ENCODE assay signal across 16 cellular contexts in the genomic region with DNA sequence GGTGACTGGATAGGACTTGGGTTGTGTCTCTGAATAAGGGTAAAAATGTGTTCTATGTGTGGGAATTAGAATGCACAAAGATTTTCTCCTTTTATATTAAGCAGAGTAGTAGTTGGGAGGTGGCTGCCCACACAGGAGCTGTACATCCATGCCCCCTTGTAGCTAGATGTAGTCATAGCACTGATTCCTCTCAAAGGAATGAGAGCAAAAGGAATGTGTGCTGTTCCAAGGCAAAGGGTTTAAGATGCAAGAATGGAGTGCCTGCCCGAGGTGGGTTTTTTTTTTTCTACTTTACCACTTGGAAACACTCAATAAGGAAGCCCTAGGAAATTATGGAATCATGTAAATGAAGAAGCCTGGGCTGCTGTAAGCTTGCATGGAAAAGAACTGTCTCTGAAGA.
DNase-seq lines count a peak whose midpoint lies in the region; ATAC-seq and TF ChIP-seq lines count a peak whose summit lies in the region.
"Had no signal": no experiment of that assay in that cellular context is flagged by ENCODE, and none has a peak within 500 bp of the region (broad histone marks: within the 10 kb centered on the region; RNA-seq: fewer than 3 reads in every experiment).

No MANE protein-coding gene starts in this region.

- H3K4me1 Mint-ChIP-seq in natural killer cell treated with Interleukin-12 subunit alpha and Interleukin-12 subunit beta and Interleukin-15 and Interleukin-18, amount 100 ng/mL, for 72 hours (ENCODE audit: low read depth in 2 of 2), result no peaks in the 10 kb centered on the region
- H3K4me1 Mint-ChIP-seq: IgD-negative memory B cell had no signal

- no peaks in the 10 kb centered on the region for H3K27me3 Mint-ChIP-seq in natural killer cell treated with Interleukin-12 subunit alpha and Interleukin-12 subunit beta and Interleukin-15 and Interleukin-18, amount 100 ng/mL, for 72 hours
- H3K27me3 Mint-ChIP-seq: IgD-negative memory B cell had no signal

- TF ChIP-seq CTCF in AG04450 (IDR thresholded peaks at IDR 0.05; ENCODE audit: low read depth, low read length), result peak; percentile 33; the same call in 1 of the 2 replicates
- TF ChIP-seq CTCF in KMS-11 (conservative IDR thresholded peaks at IDR 0.05; ENCODE audit: low read depth, low read length), result no peak
- peak; percentile 50 for TF ChIP-seq CTCF in brain microvascular endothelial cell (IDR thresholded peaks at IDR 0.05; ENCODE audit: low read depth, low read length, missing control alignments)
- TF ChIP-seq CTCF in kidney epithelial cell (IDR thresholded peaks at IDR 0.05; ENCODE audit: insufficient read depth, low read length, poor library complexity, severe bottlenecking), result peak; percentile 37

- H3K27me3 ChIP-seq in AG04450 (ENCODE audit: control insufficient read depth, insufficient read depth, low read length) (no peaks in the 10 kb centered on the region), KMS-11 (ENCODE audit: insufficient read depth, low read depth) (no peaks in the 10 kb centered on the region), brain microvascular endothelial cell (replicated peaks) (no peaks in the 10 kb centered on the region), kidney epithelial cell (ENCODE audit: control insufficient read depth, insufficient read depth, low read length) (no peaks in the 10 kb centered on the region), right cardiac atrium (ENCODE audit: control insufficient read depth, insufficient read depth) (no peaks in the 10 kb centered on the region)
- H3K27me3 ChIP-seq: esophagus muscularis mucosa, tibial nerve had no signal

- H3K4me3 Mint-ChIP-seq in natural killer cell treated with Interleukin-12 subunit alpha and Interleukin-12 subunit beta and Interleukin-15 and Interleukin-18, amount 100 ng/mL, for 72 hours, result no peak overlapping the region
- H3K4me3 Mint-ChIP-seq: activated CD8-positive, alpha-beta T cell treated with anti-CD3 and anti-CD28 coated beads, Interleukin-2, amount 10 ng/mL, durations not matched to agents 7 days and 5 days; IgD-negative memory B cell had no signal

- H3K79me2 ChIP-seq in KMS-11 (ENCODE audit: insufficient read depth, low read depth), result no peaks in the 10 kb centered on the region

- H3K36me3 Mint-ChIP-seq in natural killer cell treated with Interleukin-12 subunit alpha and Interleukin-12 subunit beta and Interleukin-15 and Interleukin-18, amount 100 ng/mL, for 72 hours, result no peaks in the 10 kb centered on the region
- H3K36me3 Mint-ChIP-seq: IgD-negative memory B cell had no signal

- intact Hi-C loops in right cardiac atrium (cut with DNase I), result no loop called here

- no peaks in the 10 kb centered on the region for H4K20me1 ChIP-seq in KMS-11 (ENCODE audit: insufficient read depth)

- peaks cover 32% of the 10 kb centered on the region for H3K4me1 ChIP-seq in KMS-11 (ENCODE audit: low read depth, poor library complexity, severe bottlenecking)
- H3K4me1 ChIP-seq in right cardiac atrium (ENCODE audit: control insufficient read depth, insufficient read depth, low read length), result no peaks in the 10 kb centered on the region
- H3K4me1 ChIP-seq: esophagus muscularis mucosa, tibial nerve had no signal

- CTCF ChIA-PET in AG04450 (lab: Charles Lee), result interaction anchor here (0.6 to 1.4 kb wide), 5 partner anchors 82 to 756 kb away, joined by 3 to 4 read pairs (median 3); no protein-coding TSS in a partner anchor

- H3K9me3 ChIP-seq in AG04450 (ENCODE audit: control insufficient read depth, insufficient read depth, low read length) (no peaks in the 10 kb centered on the region), right cardiac atrium (ENCODE audit: control insufficient read depth, low read length) (no peaks in the 10 kb centered on the region)
- H3K9me3 ChIP-seq: esophagus muscularis mucosa, tibial nerve had no signal

- peak overlapping the region; percentile 77 for H3K4me2 ChIP-seq in KMS-11

- H3K27ac ChIP-seq in AG04450 (ENCODE audit: low read depth, low read length) (peak overlapping the region; percentile 71), KMS-11 (peak overlapping the region; percentile 82), brain microvascular endothelial cell (peak overlapping the region; percentile 99), right cardiac atrium (ENCODE audit: low read length) (no peak overlapping the region)
- H3K27ac ChIP-seq: esophagus muscularis mucosa, tibial nerve had no signal

- H2AFZ ChIP-seq in KMS-11 (ENCODE audit: low read depth), result peak overlapping the region; percentile 94

- in situ Hi-C loops in brain microvascular endothelial cell (cut with HindIII; ENCODE audit: low pct_ligation_motif_present, low sequenced_read_pairs), result no loop called here

- peaks cover 2% of the 10 kb centered on the region for H3K9me3 Mint-ChIP-seq in natural killer cell treated with Interleukin-12 subunit alpha and Interleukin-12 subunit beta and Interleukin-15 and Interleukin-18, amount 100 ng/mL, for 72 hours

- peak; percentile 61 for DNase-seq in AG04450 (ENCODE audit: low read depth, low spot score)
- peak; percentile 77 for DNase-seq in brain microvascular endothelial cell
- peak; percentile 52 for DNase-seq in kidney epithelial cell (ENCODE audit: low read depth)
- no peak for DNase-seq in right cardiac atrium
- DNase-seq in natural killer cell treated with Interleukin-12 subunit alpha and Interleukin-12 subunit beta and Interleukin-15 and Interleukin-18, amount 100 ng/mL, for 72 hours (ENCODE audit: low spot score), result no peak
- DNase-seq in pons (ENCODE audit: low spot score), result no peak
- DNase-seq in NCI-H774 (lab: John Stamatoyannopoulos, UW), result no peak
- DNase-seq: activated CD8-positive, alpha-beta T cell treated with anti-CD3 and anti-CD28 coated beads, Interleukin-2, amount 10 ng/mL, durations not matched to agents 7 days and 5 days; activated gamma-delta T cell treated with Interleukin-2 at 50 U/mL for 16 hours; cerebellar nuclear complex; NCI-H446 had no signal

- H3K27ac Mint-ChIP-seq in natural killer cell treated with Interleukin-12 subunit alpha and Interleukin-12 subunit beta and Interleukin-15 and Interleukin-18, amount 100 ng/mL, for 72 hours, result no peak overlapping the region
- H3K27ac Mint-ChIP-seq: activated CD8-positive, alpha-beta T cell treated with anti-CD3 and anti-CD28 coated beads, Interleukin-2, amount 10 ng/mL, durations not matched to agents 7 days and 5 days; IgD-negative memory B cell had no signal

- POLR2A ChIA-PET in AG04450 (lab: Yijun Ruan, JAX), result interaction anchor here (0.7 to 1.4 kb wide), 4 partner anchors 9 to 247 kb away, joined by 3 to 7 read pairs (median 4); no protein-coding TSS in a partner anchor

- WGBS in right cardiac atrium, result 47% methylated on average over 1 of the region's 1 CpG

- H3K36me3 ChIP-seq in KMS-11 (ENCODE audit: insufficient read depth) (no peaks in the 10 kb centered on the region), brain microvascular endothelial cell (replicated peaks) (no peaks in the 10 kb centered on the region), kidney epithelial cell (ENCODE audit: control insufficient read depth, insufficient read depth, low read length) (no peaks in the 10 kb centered on the region)
- H3K36me3 ChIP-seq: esophagus muscularis mucosa, tibial nerve had no signal

- H3K4me3 ChIP-seq in AG04450 (ENCODE audit: low read depth, low read length), result no peak overlapping the region
- no peak overlapping the region for H3K4me3 ChIP-seq in KMS-11 (IDR thresholded peaks at IDR 0.05; ENCODE audit: insufficient read depth, low read depth, low read length)
- no peak overlapping the region for H3K4me3 ChIP-seq in brain microvascular endothelial cell (ENCODE audit: low read depth, low read length)
- H3K4me3 ChIP-seq in kidney epithelial cell (ENCODE audit: low read depth, low read length), result no peak overlapping the region
- H3K4me3 ChIP-seq in right cardiac atrium (ENCODE audit: low read length), result no peak overlapping the region
- H3K4me3 ChIP-seq: esophagus muscularis mucosa, tibial nerve had no signal

- peak overlapping the region; percentile 46; the same call in 1 of the 2 replicates for H3K9ac ChIP-seq in KMS-11

- no peak for ATAC-seq in right cardiac atrium
- no peak for ATAC-seq in natural killer cell treated with Interleukin-12 subunit alpha and Interleukin-12 subunit beta and Interleukin-15 and Interleukin-18, amount 100 ng/mL, for 72 hours
- ATAC-seq: activated CD8-positive, alpha-beta T cell treated with anti-CD3 and anti-CD28 coated beads, Interleukin-2, amount 10 ng/mL, durations not matched to agents 7 days and 5 days; Panc1 had no signal

Comparison
In these comparisons a context has a peak if more than half of its experiments do, and no peak if none do; other contexts are left out.
1. DNase-seq: peak in AG04450 (single experiment), brain microvascular endothelial cell (single experiment) and kidney epithelial cell (single experiment); none in right cardiac atrium (0 of 3), natural killer cell treated with Interleukin-12 subunit alpha and Interleukin-12 subunit beta and Interleukin-15 and Interleukin-18, amount 100 ng/mL, for 72 hours (single experiment), pons (single experiment) and NCI-H774 (single experiment).